ENCODE assay signal across 8 cellular contexts in the genomic region with DNA sequence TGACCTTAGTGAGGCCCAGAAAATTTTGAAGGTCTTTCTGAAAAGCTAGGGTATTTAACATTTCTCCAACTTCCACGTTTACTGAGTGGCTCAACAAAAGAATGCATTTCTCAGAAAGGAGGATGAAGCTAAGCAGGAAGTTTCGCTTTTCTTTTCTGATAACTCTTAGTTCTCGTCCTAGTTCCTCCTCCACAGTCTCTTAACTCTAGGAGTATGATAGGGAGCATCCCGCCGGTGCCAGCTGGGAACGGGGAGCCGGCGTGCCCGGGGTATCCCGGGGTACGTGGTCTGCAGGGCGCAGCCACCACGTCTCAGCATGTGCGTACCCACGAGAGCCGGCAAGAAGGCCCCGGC. TPM values are rescaled to one million over a fixed set of nuclear protein-coding genes. Genes with fewer than 3 reads are reported as not detected.
A peak's percentile ranks its signal among the peaks of the same experiment; 100 is the strongest.
DNase-seq lines count a peak whose midpoint lies in the region; ATAC-seq lines count a peak whose summit lies in the region.

No MANE protein-coding gene starts in this region.

- H3K36me3 Mint-ChIP-seq in activated T-helper 17 cell treated with anti-CD3 and anti-CD28 coated beads, Interleukin-2, amount 50 U/mL, for 72 hours (ENCODE audit: low read depth): peaks cover 92% of the 10 kb centered on the region
- peaks cover 30 to 42% of the 10 kb centered on the region in 2 donors for H3K36me3 Mint-ChIP-seq in stimulated activated naive B cell treated with anti-CD40 and anti-IgM and Interleukin-4, amounts not matched to agents 10 μg/mL and 1 μg/mL and 100 μg/mL, for 72 hours

- no peaks in the 10 kb centered on the region for H3K4me1 ChIP-seq in iPS DF 6.9 (ENCODE audit: control insufficient read depth, insufficient read depth, low read length)

- H3K27me3 ChIP-seq in iPS DF 6.9 (ENCODE audit: control insufficient read depth, insufficient read depth, low read length): no peaks in the 10 kb centered on the region

- H3K27ac Mint-ChIP-seq in activated T-helper 17 cell treated with anti-CD3 and anti-CD28 coated beads, Interleukin-2, amount 50 U/mL, for 72 hours: peak overlapping the region; percentile 99
- peak overlapping the region; percentile 99 for H3K27ac Mint-ChIP-seq in stimulated activated naive B cell treated with anti-CD40 and anti-IgM and Interleukin-4, amounts not matched to agents 10 μg/mL and 1 μg/mL and 100 μg/mL, for 72 hours

- no peaks in the 10 kb centered on the region for H3K27me3 Mint-ChIP-seq in activated T-helper 17 cell treated with anti-CD3 and anti-CD28 coated beads, Interleukin-2, amount 50 U/mL, for 72 hours
- H3K27me3 Mint-ChIP-seq in stimulated activated naive B cell treated with anti-CD40 and anti-IgM and Interleukin-4, amounts not matched to agents 10 μg/mL and 1 μg/mL and 100 μg/mL, for 72 hours: no peaks in the 10 kb centered on the region

- no peak overlapping the region for H3K27ac ChIP-seq in iPS DF 6.9 (ENCODE audit: low read length)

- H3K9me3 ChIP-seq in iPS DF 6.9 (ENCODE audit: control insufficient read depth, insufficient read depth, low read length): no peaks in the 10 kb centered on the region

- no peak for DNase-seq in activated CD4-positive, CD25-positive, alpha-beta regulatory T cell (lab: John Stamatoyannopoulos, UW)
- DNase-seq in iPS DF 6.9 (ENCODE audit: low read depth, low spot score) (no peak), NCI-H226 (no peak), SW480 (ENCODE audit: low spot score) (no peak)
- no peak for DNase-seq in stimulated activated naive B cell treated with anti-CD40 and anti-IgM and Interleukin-4, amounts not matched to agents 10 μg/mL and 1 μg/mL and 100 μg/mL, for 72 hours

- H3K4me1 Mint-ChIP-seq in activated T-helper 17 cell treated with anti-CD3 and anti-CD28 coated beads, Interleukin-2, amount 50 U/mL, for 72 hours: peaks cover 32% of the 10 kb centered on the region
- peaks cover 19 to 41% of the 10 kb centered on the region in 2 donors for H3K4me1 Mint-ChIP-seq in stimulated activated naive B cell treated with anti-CD40 and anti-IgM and Interleukin-4, amounts not matched to agents 10 μg/mL and 1 μg/mL and 100 μg/mL, for 72 hours

- no peaks in the 10 kb centered on the region; the same call in 1 of the 2 replicates for H3K36me3 ChIP-seq in iPS DF 6.9 (ENCODE audit: control insufficient read depth, insufficient read depth, low read length)

- peak overlapping the region; percentile 88 for H3K4me3 ChIP-seq in iPS DF 6.9 (ENCODE audit: low read length)

- peak overlapping the region; percentile 99 for H3K4me3 Mint-ChIP-seq in activated T-helper 17 cell treated with anti-CD3 and anti-CD28 coated beads, Interleukin-2, amount 50 U/mL, for 72 hours
- H3K4me3 Mint-ChIP-seq in stimulated activated naive B cell treated with anti-CD40 and anti-IgM and Interleukin-4, amounts not matched to agents 10 μg/mL and 1 μg/mL and 100 μg/mL, for 72 hours: peak overlapping the region; percentile 97

- H3K9me3 Mint-ChIP-seq in activated T-helper 17 cell treated with anti-CD3 and anti-CD28 coated beads, Interleukin-2, amount 50 U/mL, for 72 hours: no peaks in the 10 kb centered on the region
- H3K9me3 Mint-ChIP-seq in stimulated activated naive B cell treated with anti-CD40 and anti-IgM and Interleukin-4, amounts not matched to agents 10 μg/mL and 1 μg/mL and 100 μg/mL, for 72 hours: no peaks in the 10 kb centered on the region

- no CpG with 5 or more reads among the region's 17 CpGs for WGBS in iPS DF 6.9 (ENCODE audit: insufficient coverage, insufficient read length)

- peak; percentile 9 to 15 for ATAC-seq in activated CD4-positive, CD25-positive, alpha-beta regulatory T cell treated with anti-CD3 and anti-CD28 coated beads, Interleukin-2, amount 50 U/mL, for 24 hours
- peak; percentile 22 for ATAC-seq in HG03095 (IDR thresholded peaks at IDR 0.05; ENCODE audit: unreplicated experiment)
- ATAC-seq in activated T-helper 17 cell treated with anti-CD3 and anti-CD28 coated beads, Interleukin-2, amount 50 U/mL, for 72 hours (replicated peaks): peak; percentile 16
- ATAC-seq in stimulated activated naive B cell treated with anti-CD40 and anti-IgM and Interleukin-4, amounts not matched to agents 10 μg/mL and 1 μg/mL and 100 μg/mL, for 72 hours (replicated peaks): peak; percentile 12 to 16

RNA-seq across cellular contexts. Expression of a gene that starts 0.3 kb away (rescaled TPM):
- total RNA-seq in activated T-helper 17 cell treated with anti-CD3 and anti-CD28 coated beads, Interleukin-2, amount 50 U/mL, for 72 hours: 100 to 1,000 TPM; 153 to 269 TPM

RNA-seq across cellular contexts. Expression of a gene that starts 0.5 kb away (rescaled TPM):
- 10 to 100 TPM; 56.7 to 67.1 TPM for total RNA-seq in activated T-helper 17 cell treated with anti-CD3 and anti-CD28 coated beads, Interleukin-2, amount 50 U/mL, for 72 hours

RNA-seq across cellular contexts. Expression of a gene that starts 24.0 kb away (rescaled TPM):
- 10 to 100 TPM; 25.6 to 48.9 TPM for total RNA-seq in activated T-helper 17 cell treated with anti-CD3 and anti-CD28 coated beads, Interleukin-2, amount 50 U/mL, for 72 hours

RNA-seq across cellular contexts. Expression of a gene that starts 29.7 kb away (rescaled TPM):
- total RNA-seq in activated T-helper 17 cell treated with anti-CD3 and anti-CD28 coated beads, Interleukin-2, amount 50 U/mL, for 72 hours: not detected

RNA-seq across cellular contexts. Expression of a gene that starts 54.1 kb away (rescaled TPM):
- not detected for total RNA-seq in activated T-helper 17 cell treated with anti-CD3 and anti-CD28 coated beads, Interleukin-2, amount 50 U/mL, for 72 hours
